In the genomic region with DNA sequence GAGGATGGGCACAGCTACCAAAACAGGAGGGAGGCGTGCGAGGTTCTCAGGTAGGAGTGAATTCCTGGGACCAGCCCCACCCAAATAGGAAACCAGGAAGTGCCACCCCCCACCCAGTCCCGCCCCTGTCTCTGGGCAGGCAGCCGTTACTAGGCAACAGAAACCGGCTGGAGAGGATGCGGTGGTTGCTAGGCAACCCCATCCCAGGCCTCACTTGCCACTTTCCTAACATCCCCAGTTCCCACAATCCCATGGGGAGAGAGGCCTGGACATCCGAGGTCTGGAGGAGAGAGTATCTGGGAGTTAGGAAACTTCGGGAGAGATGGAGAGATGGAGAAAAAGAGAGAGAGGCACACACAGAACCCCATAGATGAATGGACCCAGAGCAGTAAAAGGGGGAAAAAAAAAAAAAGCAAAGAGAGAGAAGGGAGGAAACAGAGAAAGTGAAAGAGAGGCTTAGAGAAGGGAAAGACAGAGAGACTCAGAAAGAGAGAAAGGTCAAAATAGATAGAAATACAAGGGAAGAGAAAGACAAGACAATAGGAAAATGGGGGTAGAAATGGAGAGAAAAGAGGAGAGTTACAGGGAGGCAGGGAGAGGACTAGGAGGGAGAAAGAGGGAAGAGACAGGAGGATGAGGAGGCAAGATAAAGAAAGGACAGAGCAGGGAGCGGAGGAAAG, we compare ENCODE assay signal across 11 cellular contexts. TPM values are rescaled to one million over a fixed set of nuclear protein-coding genes. Genes with fewer than 3 reads are reported as not detected.
DNase-seq lines count a peak whose midpoint lies in the region; ATAC-seq, FAIRE-seq and TF ChIP-seq lines count a peak whose summit lies in the region.
"Had no signal": no experiment of that assay in that cellular context is flagged by ENCODE, and none has a peak within 500 bp of the region (broad histone marks: within the 10 kb centered on the region; RNA-seq: fewer than 3 reads in every experiment).

No MANE protein-coding gene starts in this region.

- H3K4me1 Mint-ChIP-seq in chondrocyte (ENCODE audit: low read depth) = no peaks in the 10 kb centered on the region
- H3K4me1 Mint-ChIP-seq: activated naive CD4-positive, alpha-beta T cell treated with anti-CD3 and anti-CD28 coated beads, Interleukin-2, amount 50 U/mL, for 24 hours had no signal

- H3K9ac ChIP-seq in fibroblast of lung (ENCODE audit: insufficient read depth, low read length) = no peak overlapping the region

- H3K4me3 Mint-ChIP-seq in chondrocyte (ENCODE audit: unreplicated experiment) = no peak overlapping the region
- H3K4me3 Mint-ChIP-seq: activated naive CD4-positive, alpha-beta T cell treated with anti-CD3 and anti-CD28 coated beads, Interleukin-2, amount 50 U/mL, for 24 hours; neural crest cell had no signal

- WGBS in A549 (ENCODE audit: missing lambda C conversion rate) = 41% methylated on average over 9 of the region's 9 CpGs

- TF ChIP-seq POLR2A in A549 (IDR thresholded peaks at IDR 0.05; ENCODE audit: low read length) = no peak

- no peak for ATAC-seq in A549

- H3K27ac ChIP-seq in A549 (no peak overlapping the region), fibroblast of lung (ENCODE audit: insufficient read depth, low read length) (no peak overlapping the region)

- H3K4me3 ChIP-seq in A549 (no peak overlapping the region), fibroblast of lung (replicated peaks in 1 of 4; ENCODE audit: control extremely low read depth in 1 of 4, insufficient read depth in 1 of 4, low read depth in 3 of 4, low read length in 4 of 4) (no peak overlapping the region)

- no peaks in the 10 kb centered on the region for H3K9me3 ChIP-seq in A549
- H3K9me3 ChIP-seq in fibroblast of lung (ENCODE audit: control insufficient read depth, insufficient read depth, low read depth, low read length) = no peaks in the 10 kb centered on the region

- H2AFZ ChIP-seq in fibroblast of lung (ENCODE audit: low read length) = no peak overlapping the region

- peaks cover 2% of the 10 kb centered on the region for H3K36me3 Mint-ChIP-seq in chondrocyte (ENCODE audit: low read depth)
- H3K36me3 Mint-ChIP-seq: activated naive CD4-positive, alpha-beta T cell treated with anti-CD3 and anti-CD28 coated beads, Interleukin-2, amount 50 U/mL, for 24 hours had no signal

- no peaks in the 10 kb centered on the region for H4K20me1 ChIP-seq in fibroblast of lung (ENCODE audit: control insufficient read depth, extremely low read depth, insufficient read depth, low read length)

- no peak for TF ChIP-seq EP300 in A549 (IDR thresholded peaks at IDR 0.05)

- DNase-seq in A549 (ENCODE audit: low read depth in 1 of 2, low spot score in 1 of 2) = peak in 1 of 2 experiments; percentile 62
- peak; percentile 82 for DNase-seq in ELF-1 (ENCODE audit: low read depth, low spot score)
- peak; percentile 77 to 89 for DNase-seq in NCI-H526 (lab: John Stamatoyannopoulos, UW)
- DNase-seq in fibroblast of lung (ENCODE audit: low read depth in 2 of 2) = peak; percentile 12 to 26
- no peak for DNase-seq in ureter (ENCODE audit: low spot score)
- no peak for DNase-seq in activated T-cell treated with anti-CD3 and anti-CD28 coated beads, Interleukin-2, amount 50 U/mL, for 48 hours
- DNase-seq in activated naive CD4-positive, alpha-beta T cell treated with anti-CD3 and anti-CD28 coated beads, Interleukin-2, amount 50 U/mL, for 16 hours = no peak
- no peak for DNase-seq in chondrocyte (ENCODE audit: low spot score)

- POLR2A ChIA-PET in A549 (lab: Yijun Ruan, JAX) = interaction anchor here (2.4 kb wide), 1 partner anchor 10 kb away, joined by 9 read pairs; the partner anchor contains the start of gene ZNF574

- H3K79me2 ChIP-seq in fibroblast of lung (ENCODE audit: control insufficient read depth, insufficient read depth, low read length) = no peaks in the 10 kb centered on the region

- no peak for TF ChIP-seq RAD21 in A549 (conservative IDR thresholded peaks at IDR 0.05 in 1 of 2, IDR thresholded peaks at IDR 0.05 in 1 of 2)

- no peaks in the 10 kb centered on the region for H3K9me3 Mint-ChIP-seq in chondrocyte (ENCODE audit: low read depth)
- H3K9me3 Mint-ChIP-seq: activated naive CD4-positive, alpha-beta T cell treated with anti-CD3 and anti-CD28 coated beads, Interleukin-2, amount 50 U/mL, for 24 hours; neural crest cell had no signal

- H3K4me2 ChIP-seq in A549 = no peak overlapping the region
- no peak overlapping the region for H3K4me2 ChIP-seq in fibroblast of lung (ENCODE audit: extremely low read depth, insufficient read depth, low read length)

- no peaks in the 10 kb centered on the region for H3K4me1 ChIP-seq in A549
- no peaks in the 10 kb centered on the region for H3K4me1 ChIP-seq in fibroblast of lung (ENCODE audit: control insufficient read depth, extremely low read depth, insufficient read depth, low read length)

- TF ChIP-seq CTCF in A549 (IDR thresholded peaks at IDR 0.05) (no peak), fibroblast of lung (conservative IDR thresholded peaks at IDR 0.05 in 1 of 2, IDR thresholded peaks at IDR 0.05 in 1 of 2; ENCODE audit: low read depth in 1 of 2, low read length in 2 of 2) (no peak), chondrocyte (IDR thresholded peaks at IDR 0.05) (no peak)

- H3K27me3 ChIP-seq in fibroblast of lung (ENCODE audit: control insufficient read depth, insufficient read depth, low read length) = peaks cover 31% of the 10 kb centered on the region

- H3K36me3 ChIP-seq in fibroblast of lung (ENCODE audit: control insufficient read depth, insufficient read depth, low read length) = no peaks in the 10 kb centered on the region

- H3K27ac Mint-ChIP-seq in chondrocyte (ENCODE audit: unreplicated experiment) = no peak overlapping the region
- H3K27ac Mint-ChIP-seq: activated naive CD4-positive, alpha-beta T cell treated with anti-CD3 and anti-CD28 coated beads, Interleukin-2, amount 50 U/mL, for 24 hours had no signal

- CTCF ChIA-PET in A549 (lab: Yijun Ruan, JAX) = interaction anchor here (0.8 to 4.8 kb wide), 11 partner anchors 8 to 66 kb away, joined by 3 to 23 read pairs (median 6); no protein-coding TSS in a partner anchor

- H3K27me3 Mint-ChIP-seq in chondrocyte (ENCODE audit: low read depth) = peaks cover 14% of the 10 kb centered on the region

- FAIRE-seq in A549 (lab: Jason Lieb, UNC) = no peak

TF ChIP-seq in A549, 52 proteins besides CTCF, POLR2A, EP300 and RAD21:
- TF ChIP-seq KDM1A (IDR thresholded peaks at IDR 0.05; ENCODE audit: low read depth) = peak; percentile 60; the same call in 1 of the 2 replicates
- TF ChIP-seq FOSL2 (IDR thresholded peaks at IDR 0.05) = no peak
- TF ChIP-seq FOSL2 (CRISPR knock-in tag; IDR thresholded peaks at IDR 0.05) = no peak
- peak; percentile 86; the same call in 1 of the 2 replicates for TF ChIP-seq RCOR1 (IDR thresholded peaks at IDR 0.05; ENCODE audit: low read depth, low read length)
- TF ChIP-seq SREBF2 (IDR thresholded peaks at IDR 0.05) = no peak
- TF ChIP-seq EHMT2 (IDR thresholded peaks at IDR 0.05; ENCODE audit: low read depth) = no peak
- TF ChIP-seq E2F6 (IDR thresholded peaks at IDR 0.05; ENCODE audit: borderline replicate concordance, low read depth) = no peak
- TF ChIP-seq RNF2 (IDR thresholded peaks at IDR 0.05; ENCODE audit: borderline replicate concordance, low read depth) = no peak
- TF ChIP-seq RARB (CRISPR knock-in tag; IDR thresholded peaks at IDR 0.05) = no peak
- TF ChIP-seq RFX5 (IDR thresholded peaks at IDR 0.05) = peak; percentile 92

RNA-seq across cellular contexts. Expression of gene GRIK5, which starts 3.8 kb away (rescaled TPM):
- 0.22 and 0.42 TPM in 2 replicates for polyA plus RNA-seq in A549 (2011; rRNA removed)
- polyA plus RNA-seq in A549 (2012; cell fraction: cytosol; rRNA removed) = 0.26 and 0.32 TPM in 2 replicates
- 1.6 and 2.0 TPM in 2 replicates for polyA plus RNA-seq in A549 (2012; cell fraction: nucleus; rRNA removed)
- 0.30 to 0.54 TPM (median 0.45 TPM) in 3 replicates for polyA plus RNA-seq in A549 (2017; fragmentation: RNase III; extraction: RNeasy Plus Mini Kit Qiagen cat#74134 plus additional on column Dnase treatment)
- 0.12 and 0.34 TPM in 2 replicates for polyA minus RNA-seq in A549 (2011; rRNA and poly(A)+ RNA removed)
- total RNA-seq in fibroblast of lung = 0.77 and 3.5 TPM in 2 replicates
- 0.03 and 0.69 TPM in 2 replicates for polyA plus RNA-seq in fibroblast of lung
- polyA plus RNA-seq in fibroblast of lung (2012) = 0.31 and 1.4 TPM in 2 replicates
- polyA minus RNA-seq in fibroblast of lung (ENCODE audit: low replicate concordance) = 0.12 and 3.6 TPM in 2 replicates
- total RNA-seq in ureter = 6.9 TPM
- 0.36 to 0.59 TPM (median 0.37 TPM) in 3 replicates for total RNA-seq in chondrocyte
- total RNA-seq: fibroblast of villous mesenchyme had no signal

RNA-seq across cellular contexts. Expression of gene ZNF574, which starts 9.8 kb away (rescaled TPM):
- polyA plus RNA-seq in A549 (2011; rRNA removed) (11.3 and 16.9 TPM in 2 replicates), A549 (2017; fragmentation: RNase III; extraction: RNeasy Plus Mini Kit Qiagen cat#74134 plus additional on column Dnase treatment) (20.9 to 21.8 TPM (median 21.1 TPM) in 3 replicates), fibroblast of lung (5.1 and 6.6 TPM in 2 replicates)
- polyA plus RNA-seq in A549 (2012; cell fraction: cytosol; rRNA removed) = 17.0 and 26.0 TPM in 2 replicates
- polyA plus RNA-seq in A549 (2012; cell fraction: nucleus; rRNA removed) = 31.8 and 49.4 TPM in 2 replicates
- 41.8 and 63.4 TPM in 2 replicates for polyA minus RNA-seq in A549 (2011; rRNA and poly(A)+ RNA removed)
- total RNA-seq in fibroblast of lung (7.7 and 9.9 TPM in 2 replicates), ureter (18.7 TPM), chondrocyte (11.2 to 13.0 TPM (median 12.4 TPM) in 3 replicates)
- polyA plus RNA-seq in fibroblast of lung (2012) = 7.4 and 11.2 TPM in 2 replicates
- polyA minus RNA-seq in fibroblast of lung (ENCODE audit: low replicate concordance) = 34.2 and 46.5 TPM in 2 replicates

Comparison
In these comparisons a context has a peak if more than half of its experiments do, and no peak if none do; other contexts are left out.
1. DNase-seq: peak in ELF-1 (single experiment), NCI-H526 (2 of 2) and fibroblast of lung (2 of 2); none in ureter (single experiment), activated T-cell treated with anti-CD3 and anti-CD28 coated beads, Interleukin-2, amount 50 U/mL, for 48 hours (0 of 2), activated naive CD4-positive, alpha-beta T cell treated with anti-CD3 and anti-CD28 coated beads, Interleukin-2, amount 50 U/mL, for 16 hours (single experiment) and chondrocyte (single experiment).